ENCODE assay signal across 1 cellular context in the genomic region with DNA sequence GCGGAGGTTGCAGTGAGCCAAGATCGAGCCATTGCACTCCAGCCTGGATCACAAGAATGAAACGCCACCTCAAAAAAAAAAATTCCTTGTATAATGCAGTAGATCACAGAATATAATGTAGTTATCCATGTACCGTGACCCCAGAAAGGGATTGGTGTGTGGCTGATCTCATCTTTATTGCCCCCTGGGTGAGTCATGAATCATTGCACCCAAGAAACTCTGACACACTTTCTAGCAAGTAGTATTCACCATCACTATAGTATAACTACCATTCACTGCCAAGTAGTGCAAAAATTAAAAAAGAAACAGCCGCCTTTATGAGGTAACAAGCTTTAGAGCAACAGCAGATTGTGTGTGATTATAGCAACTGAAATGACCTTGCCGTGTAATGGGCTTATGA.
TF ChIP-seq lines count a peak whose summit lies in the region.

No MANE protein-coding gene starts in this region.

TF ChIP-seq in SK-N-SH, 30 proteins besides CTCF, POLR2A, EP300 and RAD21 (continued from another document):
- TF ChIP-seq CHD2 (IDR thresholded peaks at IDR 0.05; ENCODE audit: low read length, partially characterized antibody) = no peak
- no peak for TF ChIP-seq SMC3 (IDR thresholded peaks at IDR 0.05; ENCODE audit: low read depth, low read length)
- TF ChIP-seq RFX5 (IDR thresholded peaks at IDR 0.05; ENCODE audit: low read length) = no peak
- TF ChIP-seq, protein P1, sequence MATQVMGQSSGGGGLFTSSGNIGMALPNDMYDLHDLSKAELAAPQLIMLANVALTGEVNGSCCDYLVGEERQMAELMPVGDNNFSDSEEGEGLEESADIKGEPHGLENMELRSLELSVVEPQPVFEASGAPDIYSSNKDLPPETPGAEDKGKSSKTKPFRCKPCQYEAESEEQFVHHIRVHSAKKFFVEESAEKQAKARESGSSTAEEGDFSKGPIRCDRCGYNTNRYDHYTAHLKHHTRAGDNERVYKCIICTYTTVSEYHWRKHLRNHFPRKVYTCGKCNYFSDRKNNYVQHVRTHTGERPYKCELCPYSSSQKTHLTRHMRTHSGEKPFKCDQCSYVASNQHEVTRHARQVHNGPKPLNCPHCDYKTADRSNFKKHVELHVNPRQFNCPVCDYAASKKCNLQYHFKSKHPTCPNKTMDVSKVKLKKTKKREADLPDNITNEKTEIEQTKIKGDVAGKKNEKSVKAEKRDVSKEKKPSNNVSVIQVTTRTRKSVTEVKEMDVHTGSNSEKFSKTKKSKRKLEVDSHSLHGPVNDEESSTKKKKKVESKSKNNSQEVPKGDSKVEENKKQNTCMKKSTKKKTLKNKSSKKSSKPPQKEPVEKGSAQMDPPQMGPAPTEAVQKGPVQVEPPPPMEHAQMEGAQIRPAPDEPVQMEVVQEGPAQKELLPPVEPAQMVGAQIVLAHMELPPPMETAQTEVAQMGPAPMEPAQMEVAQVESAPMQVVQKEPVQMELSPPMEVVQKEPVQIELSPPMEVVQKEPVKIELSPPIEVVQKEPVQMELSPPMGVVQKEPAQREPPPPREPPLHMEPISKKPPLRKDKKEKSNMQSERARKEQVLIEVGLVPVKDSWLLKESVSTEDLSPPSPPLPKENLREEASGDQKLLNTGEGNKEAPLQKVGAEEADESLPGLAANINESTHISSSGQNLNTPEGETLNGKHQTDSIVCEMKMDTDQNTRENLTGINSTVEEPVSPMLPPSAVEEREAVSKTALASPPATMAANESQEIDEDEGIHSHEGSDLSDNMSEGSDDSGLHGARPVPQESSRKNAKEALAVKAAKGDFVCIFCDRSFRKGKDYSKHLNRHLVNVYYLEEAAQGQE (IDR thresholded peaks at IDR 0.05; ENCODE audit: low read depth, low read length) = no peak
- TF ChIP-seq, protein P2, sequence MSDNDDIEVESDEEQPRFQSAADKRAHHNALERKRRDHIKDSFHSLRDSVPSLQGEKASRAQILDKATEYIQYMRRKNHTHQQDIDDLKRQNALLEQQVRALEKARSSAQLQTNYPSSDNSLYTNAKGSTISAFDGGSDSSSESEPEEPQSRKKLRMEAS (IDR thresholded peaks at IDR 0.05; ENCODE audit: low read depth) = no peak
- TF ChIP-seq FOSL2 (IDR thresholded peaks at IDR 0.05; ENCODE audit: borderline replicate concordance, low read depth) = no peak
- no peak for TF ChIP-seq GABPA (IDR thresholded peaks at IDR 0.05; ENCODE audit: low read depth)
- TF ChIP-seq, protein P3, sequence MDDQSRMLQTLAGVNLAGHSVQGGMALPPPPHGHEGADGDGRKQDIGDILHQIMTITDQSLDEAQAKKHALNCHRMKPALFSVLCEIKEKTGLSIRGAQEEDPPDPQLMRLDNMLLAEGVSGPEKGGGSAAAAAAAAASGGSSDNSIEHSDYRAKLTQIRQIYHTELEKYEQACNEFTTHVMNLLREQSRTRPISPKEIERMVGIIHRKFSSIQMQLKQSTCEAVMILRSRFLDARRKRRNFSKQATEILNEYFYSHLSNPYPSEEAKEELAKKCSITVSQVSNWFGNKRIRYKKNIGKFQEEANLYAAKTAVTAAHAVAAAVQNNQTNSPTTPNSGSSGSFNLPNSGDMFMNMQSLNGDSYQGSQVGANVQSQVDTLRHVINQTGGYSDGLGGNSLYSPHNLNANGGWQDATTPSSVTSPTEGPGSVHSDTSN (IDR thresholded peaks at IDR 0.05) = no peak
- TF ChIP-seq GATA2 (CRISPR knock-in tag; IDR thresholded peaks at IDR 0.05) = no peak
- no peak for TF ChIP-seq TCF12 (IDR thresholded peaks at IDR 0.05)
- TF ChIP-seq EZH2phosphoT487 (IDR thresholded peaks at IDR 0.05; ENCODE audit: borderline replicate concordance, low read depth) = no peak
